14 cellular contexts compared by ENCODE assay signal in the genomic region with DNA sequence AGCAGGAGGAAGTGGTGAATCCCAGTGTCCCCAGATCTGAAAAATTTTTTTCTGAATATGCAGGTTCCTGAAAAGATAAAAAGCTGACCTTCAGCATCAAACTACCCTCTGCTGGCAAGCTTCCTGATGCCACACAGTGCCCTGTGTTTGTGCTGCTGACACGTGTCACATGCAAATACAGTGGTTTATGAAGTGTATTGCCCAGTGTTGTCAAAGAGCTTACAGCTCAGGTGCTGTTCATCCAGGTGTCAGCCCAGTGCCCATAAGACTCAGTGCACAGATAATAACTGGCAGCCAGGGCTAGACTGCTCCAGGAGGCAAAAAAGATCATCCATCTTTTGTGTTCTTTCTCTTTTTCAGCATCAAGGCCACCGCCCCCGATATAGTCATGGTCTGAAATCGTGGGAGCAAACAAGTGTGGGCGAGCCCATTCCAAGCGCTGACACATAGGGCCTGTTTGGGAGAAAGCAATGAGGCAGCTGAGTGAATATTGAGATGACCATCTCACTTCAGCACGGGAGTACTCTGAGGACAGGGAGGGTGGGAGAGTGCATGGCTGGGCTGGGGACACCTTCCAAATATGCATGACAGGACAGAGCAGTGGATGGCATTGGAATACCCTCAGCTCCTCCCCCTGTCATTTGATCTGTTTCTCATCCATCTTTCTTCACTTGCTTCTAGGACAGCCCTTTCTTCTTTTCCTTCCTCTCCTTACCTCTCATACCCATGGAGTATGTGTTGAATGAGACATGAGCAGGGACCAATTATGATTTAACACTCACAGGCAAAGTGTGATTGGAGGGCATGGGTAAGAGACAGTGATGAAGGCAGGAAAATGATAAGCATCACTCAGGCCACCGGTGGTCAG. TPM values are rescaled to one million over a fixed set of nuclear protein-coding genes. Genes with fewer than 3 reads are reported as not detected.
A peak's percentile ranks its signal among the peaks of the same experiment; 100 is the strongest.
DNase-seq lines count a peak whose midpoint lies in the region; ATAC-seq, FAIRE-seq and TF ChIP-seq lines count a peak whose summit lies in the region.
"Had no signal": no experiment of that assay in that cellular context is flagged by ENCODE, and none has a peak within 500 bp of the region (broad histone marks: within the 10 kb centered on the region; RNA-seq: fewer than 3 reads in every experiment).

No MANE protein-coding gene starts in this region.

- POLR2A ChIA-PET in Caco-2 (lab: Charles Lee), result no interaction called here

- intact Hi-C loops in Caco-2 (cut with micrococcal nuclease; ENCODE audit: unreplicated experiment), result no loop called here
- intact Hi-C loops in activated T-helper 2 cell treated with anti-CD3 and anti-CD28 coated beads, Interferon-gamma antibody, Interleukin-2, Interleukin-4, amounts not matched to agents 10 μg/mL and 5 μg/mL and 100 μg/mL, durations not matched to agents 14 hours and 24 hours and 36 hours (cut with micrococcal nuclease), result no loop called here

- CTCF ChIA-PET in Caco-2 (lab: Charles Lee), result no interaction called here

- H3K4me1 Mint-ChIP-seq in Caco-2 (ENCODE audit: low read depth, unreplicated experiment), result no peaks in the 10 kb centered on the region
- peaks cover 21% of the 10 kb centered on the region for H3K4me1 Mint-ChIP-seq in activated T-helper 2 cell treated with anti-CD3 and anti-CD28 coated beads, Interferon-gamma antibody, Interleukin-2, Interleukin-4, amounts not matched to agents 10 μg/mL and 5 μg/mL and 100 μg/mL, durations not matched to agents 14 hours and 24 hours and 36 hours (ENCODE audit: low read depth)

- no peak for FAIRE-seq in frontal cortex (lab: Jason Lieb, UNC)
- FAIRE-seq: H1 had no signal

- H3K36me3 ChIP-seq in Caco-2 (ENCODE audit: control insufficient read depth, insufficient read depth, low read length), result no peaks in the 10 kb centered on the region

- no peak overlapping the region for H3K27ac Mint-ChIP-seq in Caco-2 (ENCODE audit: unreplicated experiment)
- no peak overlapping the region for H3K27ac Mint-ChIP-seq in activated T-helper 2 cell treated with anti-CD3 and anti-CD28 coated beads, Interferon-gamma antibody, Interleukin-2, Interleukin-4, amounts not matched to agents 10 μg/mL and 5 μg/mL and 100 μg/mL, durations not matched to agents 14 hours and 24 hours and 36 hours

- no peaks in the 10 kb centered on the region; the same call in 1 of the 2 replicates for H3K27me3 ChIP-seq in Caco-2 (replicated peaks; ENCODE audit: control insufficient read depth, insufficient read depth, low read length)

- peaks cover 8% of the 10 kb centered on the region for H3K9me3 Mint-ChIP-seq in Caco-2 (ENCODE audit: unreplicated experiment)
- H3K9me3 Mint-ChIP-seq in activated T-helper 2 cell treated with anti-CD3 and anti-CD28 coated beads, Interferon-gamma antibody, Interleukin-2, Interleukin-4, amounts not matched to agents 10 μg/mL and 5 μg/mL and 100 μg/mL, durations not matched to agents 14 hours and 24 hours and 36 hours, result peaks cover 19% of the 10 kb centered on the region

- H3K9me3 ChIP-seq in Caco-2, result no peaks in the 10 kb centered on the region

- no peaks in the 10 kb centered on the region for H3K4me1 ChIP-seq in Caco-2

- DNase-seq in G401 (ENCODE audit: low spot score) (peak; percentile 18), cerebellar cortex (ENCODE audit: low spot score) (peak; percentile 10), foreskin melanocyte (no peak), frontal cortex (ENCODE audit: low spot score in 2 of 2) (no peak), Caco-2 (no peak)
- DNase-seq in activated T-helper 2 cell treated with anti-CD3 and anti-CD28 coated beads, Interferon-gamma antibody, Interleukin-2, Interleukin-4, amounts not matched to agents 10 μg/mL and 5 μg/mL and 100 μg/mL, durations not matched to agents 14 hours and 24 hours and 36 hours (ENCODE audit: low spot score), result no peak
- DNase-seq: activated CD4-positive, CD25-positive, alpha-beta regulatory T cell; NCI-H187 treated with DMSO at 0.1 percent for 48 hours; occipital lobe; stimulated activated CD4-positive, alpha-beta T cell treated with anti-CD3 and anti-CD28 coated beads, Interleukin-4, amount 100 ng/mL, for 1 hour had no signal

- H3K4me3 Mint-ChIP-seq in Caco-2 (ENCODE audit: unreplicated experiment), result no peak overlapping the region
- no peak overlapping the region for H3K4me3 Mint-ChIP-seq in activated T-helper 2 cell treated with anti-CD3 and anti-CD28 coated beads, Interferon-gamma antibody, Interleukin-2, Interleukin-4, amounts not matched to agents 10 μg/mL and 5 μg/mL and 100 μg/mL, durations not matched to agents 14 hours and 24 hours and 36 hours (ENCODE audit: low read depth)

- ATAC-seq in GM21367 (IDR thresholded peaks at IDR 0.05; ENCODE audit: unreplicated experiment), result peak; percentile 83
- peak; percentile 60 for ATAC-seq in HG03442 (IDR thresholded peaks at IDR 0.05; ENCODE audit: unreplicated experiment)
- ATAC-seq: Right ventricle myocardium inferior had no signal

- in situ Hi-C loops in G401 (cut with HindIII; ENCODE audit: low sequenced_read_pairs), result no loop called here

- no peak for TF ChIP-seq CTCF in Caco-2 (IDR thresholded peaks at IDR 0.05; ENCODE audit: insufficient read depth in 1 of 2, low read depth in 1 of 2, low read length in 1 of 2, severe bottlenecking in 1 of 2, unreplicated experiment in 1 of 2)

- BruUV-seq in Caco-2 (replicated peaks; lab: Mats Ljungman, UMichigan), result no TSS peak

- no peak overlapping the region for H3K4me3 ChIP-seq in Caco-2 (ENCODE audit: low read depth, low read length)

- no peaks in the 10 kb centered on the region for H3K36me3 Mint-ChIP-seq in Caco-2 (ENCODE audit: insufficient read depth, unreplicated experiment)
- H3K36me3 Mint-ChIP-seq in activated T-helper 2 cell treated with anti-CD3 and anti-CD28 coated beads, Interferon-gamma antibody, Interleukin-2, Interleukin-4, amounts not matched to agents 10 μg/mL and 5 μg/mL and 100 μg/mL, durations not matched to agents 14 hours and 24 hours and 36 hours (ENCODE audit: low read depth), result peaks cover 3% of the 10 kb centered on the region

- peaks cover 18% of the 10 kb centered on the region for H3K27me3 Mint-ChIP-seq in Caco-2 (ENCODE audit: insufficient read depth, unreplicated experiment)
- H3K27me3 Mint-ChIP-seq in activated T-helper 2 cell treated with anti-CD3 and anti-CD28 coated beads, Interferon-gamma antibody, Interleukin-2, Interleukin-4, amounts not matched to agents 10 μg/mL and 5 μg/mL and 100 μg/mL, durations not matched to agents 14 hours and 24 hours and 36 hours (ENCODE audit: low read depth), result peaks cover 31% of the 10 kb centered on the region

RNA-seq across cellular contexts. Expression of gene KCNK1, which starts 6.4 kb away (rescaled TPM):
- not detected in 2 replicates for total RNA-seq in G401 (2014; rRNA removed; shearing (Covaris generic))
- total RNA-seq in frontal cortex, result 4.9 TPM
- 0.60 TPM in 1 of 2 replicates, not detected in the other for total RNA-seq in Caco-2 (2022)
- total RNA-seq in activated T-helper 2 cell treated with anti-CD3 and anti-CD28 coated beads, Interferon-gamma antibody, Interleukin-2, Interleukin-4, amounts not matched to agents 10 μg/mL and 5 μg/mL and 100 μg/mL, durations not matched to agents 14 hours and 24 hours and 36 hours, result 5.4 and 6.1 TPM in 2 replicates

Comparison
In these comparisons a context has a peak if more than half of its experiments do, and no peak if none do; other contexts are left out.
1. DNase-seq: peak in G401 (single experiment) and cerebellar cortex (single experiment); none in foreskin melanocyte (single experiment), frontal cortex (0 of 2), Caco-2 (0 of 2) and activated T-helper 2 cell treated with anti-CD3 and anti-CD28 coated beads, Interferon-gamma antibody, Interleukin-2, Interleukin-4, amounts not matched to agents 10 μg/mL and 5 μg/mL and 100 μg/mL, durations not matched to agents 14 hours and 24 hours and 36 hours (single experiment).